Comparison of ENCODE assay signal across 26 cellular contexts in genomic region chr13:26591672-26592071, GRCh38. TPM values are rescaled to one million over a fixed set of nuclear protein-coding genes. Genes with fewer than 3 reads are reported as not detected.
A peak's percentile ranks its signal among the peaks of the same experiment; 100 is the strongest.
DNase-seq lines count a peak whose midpoint lies in the region; ATAC-seq, FAIRE-seq and TF ChIP-seq lines count a peak whose summit lies in the region.
"Had no signal": no experiment of that assay in that cellular context is flagged by ENCODE, and none has a peak within 500 bp of the region (broad histone marks: within the 10 kb centered on the region; RNA-seq: fewer than 3 reads in every experiment).

No MANE protein-coding gene starts in this region.

- H4K20me1 ChIP-seq in HepG2 (ENCODE audit: insufficient read depth, low read length) (0 out of 2 replicates have a peak, but pooled peaks cover 11% of the 10 kb centered on the region), endothelial cell of umbilical vein (replicated peaks; ENCODE audit: control insufficient read depth, extremely low read depth, insufficient read depth, low read length) (no peaks in the 10 kb centered on the region)
- H4K20me1 ChIP-seq: BLaER1 treated with 17β-estradiol and CSF1 and Interleukin-3, amounts not matched to agents 10 nM and 100 nM had no signal

- H3K4me3 ChIP-seq in HepG2 (replicated peaks in 1 of 3; ENCODE audit: insufficient read depth in 1 of 3, low read depth in 2 of 3, low read length in 3 of 3), result no peak overlapping the region; a peak in 1 of 6 replicates
- no peak overlapping the region for H3K4me3 ChIP-seq in right lobe of liver
- no peak overlapping the region for H3K4me3 ChIP-seq in endothelial cell of umbilical vein (replicated peaks in 1 of 3; ENCODE audit: insufficient read depth in 1 of 3, low read depth in 1 of 3, low read length in 3 of 3)
- no peak overlapping the region for H3K4me3 ChIP-seq in left lung
- H3K4me3 ChIP-seq: A549; BLaER1 treated with 17β-estradiol and CSF1 and Interleukin-3, amounts not matched to agents 10 nM and 100 nM; GM12878; GM23248 had no signal

- DNase-seq in HepG2 (ENCODE audit: low spot score) (no peak), right lobe of liver (no peak), endothelial cell of umbilical vein (ENCODE audit: low read depth, low spot score) (no peak), neural crest cell (ENCODE audit: low read depth, low spot score) (no peak), left lung (no peak), HFFc6 (no peak)
- DNase-seq: 8988T; ACHN; AML-193; BE2C; CD4-positive, alpha-beta T cell; CD8-positive, alpha-beta memory T cell; DMS 273 treated with DMSO at 0.1 percent for 48 hours; DMS79; EL; GDM1; GM23248; H9 had no signal

- peaks cover 5% of the 10 kb centered on the region for H3K9me3 Mint-ChIP-seq in neural crest cell
- H3K9me3 Mint-ChIP-seq in HFFc6, result peaks cover 5% of the 10 kb centered on the region; the same call in 1 of the 2 replicates

- H3K36me3 Mint-ChIP-seq in neural crest cell (ENCODE audit: low read depth), result peaks cover 18% of the 10 kb centered on the region
- peaks cover 6% of the 10 kb centered on the region for H3K36me3 Mint-ChIP-seq in HFFc6 (ENCODE audit: low read depth)
- H3K36me3 Mint-ChIP-seq: CD14-positive monocyte had no signal

- H3K27ac ChIP-seq in HepG2 (ENCODE audit: extremely low read length, insufficient read depth, low read length) (no peak overlapping the region), right lobe of liver (no peak overlapping the region), endothelial cell of umbilical vein (ENCODE audit: insufficient read depth, low read depth, low read length) (peak overlapping the region; percentile 87), left lung (no peak overlapping the region)
- H3K27ac ChIP-seq: A549; BLaER1 treated with 17β-estradiol and CSF1 and Interleukin-3, amounts not matched to agents 10 nM and 100 nM; GM23248 had no signal

- H3K4me2 ChIP-seq in HepG2 (ENCODE audit: low read depth, low read length), result peak overlapping the region; percentile 50
- H3K4me2 ChIP-seq in endothelial cell of umbilical vein (ENCODE audit: insufficient read depth, low read length), result peak overlapping the region; percentile 92
- H3K4me2 ChIP-seq: A549; BLaER1 treated with 17β-estradiol and CSF1 and Interleukin-3, amounts not matched to agents 10 nM and 100 nM had no signal

- TF ChIP-seq RAD21 in HepG2 (CRISPR knock-in tag; IDR thresholded peaks at IDR 0.05), result no peak

- no peaks in the 10 kb centered on the region for H3K27me3 ChIP-seq in HepG2 (ENCODE audit: control insufficient read depth in 1 of 2, insufficient read depth in 2 of 2, low read length in 2 of 2)
- no peaks in the 10 kb centered on the region for H3K27me3 ChIP-seq in right lobe of liver
- no peaks in the 10 kb centered on the region for H3K27me3 ChIP-seq in endothelial cell of umbilical vein (ENCODE audit: control insufficient read depth in 2 of 2, insufficient read depth in 2 of 2, low read length in 2 of 2)
- no peaks in the 10 kb centered on the region for H3K27me3 ChIP-seq in left lung
- H3K27me3 ChIP-seq: BE2C; BLaER1 treated with 17β-estradiol and CSF1 and Interleukin-3, amounts not matched to agents 10 nM and 100 nM had no signal

- H3K36me3 ChIP-seq in HepG2 (replicated peaks in 1 of 2; ENCODE audit: control insufficient read depth in 1 of 2, insufficient read depth in 2 of 2, low read length in 2 of 2) (no peaks in the 10 kb centered on the region), right lobe of liver (no peaks in the 10 kb centered on the region), endothelial cell of umbilical vein (ENCODE audit: control insufficient read depth in 2 of 2, extremely low read depth in 1 of 2, insufficient read depth in 2 of 2, low read length in 2 of 2) (no peaks in the 10 kb centered on the region), left lung (no peaks in the 10 kb centered on the region)
- H3K36me3 ChIP-seq: BE2C; BLaER1 treated with 17β-estradiol and CSF1 and Interleukin-3, amounts not matched to agents 10 nM and 100 nM had no signal

- ATAC-seq in HepG2, result no peak; the same call in 2 of the 3 replicates
- ATAC-seq in right lobe of liver, result no peak
- no peak for ATAC-seq in left lung
- no peak for ATAC-seq in HG03280 (IDR thresholded peaks at IDR 0.05; ENCODE audit: unreplicated experiment)
- ATAC-seq: A549, GM12878, HCT116 had no signal

- TF ChIP-seq CTCF in HepG2 (CRISPR knock-in tag; IDR thresholded peaks at IDR 0.05) (no peak), right lobe of liver (IDR thresholded peaks at IDR 0.05) (no peak), endothelial cell of umbilical vein (IDR thresholded peaks at IDR 0.05; ENCODE audit: extremely low read depth in 1 of 2, insufficient read depth in 1 of 2, low read depth in 1 of 2, low read length in 2 of 2) (no peak), neural crest cell (conservative IDR thresholded peaks at IDR 0.05) (no peak), left lung (IDR thresholded peaks at IDR 0.05) (no peak), HFFc6 (IDR thresholded peaks at IDR 0.05) (no peak)

- H2AFZ ChIP-seq in HepG2 (ENCODE audit: low read length) (no peak overlapping the region), endothelial cell of umbilical vein (ENCODE audit: low read depth, low read length) (no peak overlapping the region)
- H2AFZ ChIP-seq: GM23248 had no signal

- BruUV-seq in HepG2 (replicated peaks; lab: Mats Ljungman, UMichigan) (no TSS peak), endothelial cell of umbilical vein (replicated peaks; lab: Mats Ljungman, UMichigan) (no TSS peak)

- WGBS in HepG2 (ENCODE audit: low lambda C conversion rate), result 33% methylated on average over 7 of the region's 7 CpGs
- WGBS in right lobe of liver (ENCODE audit: insufficient coverage, low coverage, low lambda C conversion rate, missing lambda C conversion rate), result 72% methylated on average over 6 of the region's 7 CpGs

- TF ChIP-seq POLR2A in HepG2 (IDR thresholded peaks at IDR 0.05; ENCODE audit: insufficient read depth in 1 of 2, low read depth in 2 of 2, low read length in 2 of 2) (no peak), right lobe of liver (IDR thresholded peaks at IDR 0.05) (no peak), endothelial cell of umbilical vein (IDR thresholded peaks at IDR 0.05; ENCODE audit: low read depth, low read length) (no peak)

- H3K9me3 ChIP-seq in HepG2 (ENCODE audit: low read length) (no peaks in the 10 kb centered on the region), right lobe of liver (no peaks in the 10 kb centered on the region), endothelial cell of umbilical vein (replicated peaks; ENCODE audit: control insufficient read depth, insufficient read depth, low read length) (no peaks in the 10 kb centered on the region), left lung (peaks cover 0 to 5% of the 10 kb centered on the region in 2 donors)
- H3K9me3 ChIP-seq: A549, BE2C had no signal

- H3K4me1 ChIP-seq in HepG2 (ENCODE audit: insufficient read depth, low read length) (peaks cover 56% of the 10 kb centered on the region), right lobe of liver (peaks cover 0 to 13% (median 3%) of the 10 kb centered on the region in 4 donors), endothelial cell of umbilical vein (ENCODE audit: control insufficient read depth, extremely low read depth, insufficient read depth, low read length) (peaks cover 51% of the 10 kb centered on the region), left lung (no peaks in the 10 kb centered on the region)
- H3K4me1 ChIP-seq: A549, BE2C had no signal

- intact Hi-C loops in HepG2 (cut with micrococcal nuclease; ENCODE audit: unreplicated experiment) (no loop called here), right lobe of liver (cut with DNase I) (no loop called here), endothelial cell of umbilical vein (cut with micrococcal nuclease) (loop anchor here (1.0 kb wide), 1 partner anchor 107 kb away; no protein-coding TSS in a partner anchor), left lung (cut with DNase I) (no loop called here)

- FAIRE-seq in HepG2 (lab: Jason Lieb, UNC) (no peak), endothelial cell of umbilical vein (lab: Jason Lieb, UNC) (no peak)
- FAIRE-seq: A549, D721Med, GM12878, GM19239 had no signal

- dilution Hi-C loops in endothelial cell of umbilical vein (cut with MboI; ENCODE audit: extremely low pct_ligation_motif_present, low sequenced_read_pairs), result no loop called here

- H3K4me3 Mint-ChIP-seq in neural crest cell (no peak overlapping the region), HFFc6 (no peak overlapping the region)
- H3K4me3 Mint-ChIP-seq: CD14-positive monocyte; CD4-positive, alpha-beta T cell; CD8-positive, alpha-beta memory T cell; H9 had no signal

- POLR2A ChIA-PET in HepG2 (lab: Yijun Ruan, JAX), result interaction anchor here (0.5 kb wide), 1 partner anchor 19 kb away, joined by 3 read pairs; no protein-coding TSS in a partner anchor
- POLR2A ChIA-PET in endothelial cell of umbilical vein (lab: Charles Lee), result no interaction called here

- H3K4me1 Mint-ChIP-seq in neural crest cell (peaks cover 48% of the 10 kb centered on the region), HFFc6 (ENCODE audit: low read depth) (peaks cover 73% of the 10 kb centered on the region)
- H3K4me1 Mint-ChIP-seq: CD14-positive monocyte; CD8-positive, alpha-beta memory T cell had no signal

- peaks cover 59% of the 10 kb centered on the region for H3K79me2 ChIP-seq in HepG2 (ENCODE audit: insufficient read depth, low read length)
- peaks cover 81% of the 10 kb centered on the region for H3K79me2 ChIP-seq in endothelial cell of umbilical vein (ENCODE audit: control insufficient read depth, insufficient read depth, low read length)

- H3K27me3 Mint-ChIP-seq in neural crest cell (ENCODE audit: low read depth), result no peaks in the 10 kb centered on the region
- no peaks in the 10 kb centered on the region for H3K27me3 Mint-ChIP-seq in HFFc6 (ENCODE audit: insufficient read depth)

- in situ Hi-C loops in HepG2 (cut with HindIII; ENCODE audit: extremely low pct_ligation_motif_present, low pct_unique_long_range_greater_than_20kb), result no loop called here

- H3K9ac ChIP-seq in HepG2 (ENCODE audit: insufficient read depth, low read depth, low read length) (no peak overlapping the region), endothelial cell of umbilical vein (replicated peaks; ENCODE audit: extremely low read depth, insufficient read depth, low read length) (no peak overlapping the region)
- H3K9ac ChIP-seq: BLaER1 treated with 17β-estradiol and CSF1 and Interleukin-3, amounts not matched to agents 10 nM and 100 nM; GM23248 had no signal

- TF ChIP-seq EP300 in HepG2 (IDR thresholded peaks at IDR 0.05; ENCODE audit: low read depth in 2 of 2, low read length in 2 of 2) (no peak), HepG2 (CRISPR knock-in tag; IDR thresholded peaks at IDR 0.05; ENCODE audit: borderline replicate concordance) (no peak)

- H3K27ac Mint-ChIP-seq in neural crest cell (ENCODE audit: unreplicated experiment) (peak overlapping the region; percentile 23), HFFc6 (no peak overlapping the region)
- H3K27ac Mint-ChIP-seq: CD14-positive monocyte; CD4-positive, alpha-beta T cell; CD8-positive, alpha-beta memory T cell; H9 had no signal

- CTCF ChIA-PET in HepG2 (lab: Yijun Ruan, JAX; ENCODE audit: low intra/inter-chr PET ratio, low total read pairs) (no interaction called here), endothelial cell of umbilical vein (lab: Charles Lee) (interaction anchor here (1.2 to 4.4 kb wide), 9 partner anchors 7 to 407 kb away, joined by 3 to 33 read pairs (median 6); partner anchors contain the start of gene WASF3)

- H3K9me1 ChIP-seq in endothelial cell of umbilical vein (replicated peaks; ENCODE audit: control insufficient read depth, extremely low read depth, insufficient read depth, low read length), result no peaks in the 10 kb centered on the region

RNA-seq across cellular contexts. Expression of gene WASF3, which starts 34.2 kb away (rescaled TPM):
- total RNA-seq in HepG2 (2016; rRNA removed; fragmentation: Illumina TruSeq; extraction: Trizol) (10.4 and 13.3 TPM in 2 replicates), right lobe of liver (10 to 100 TPM in 2 of 6 experiments, 1 to 10 TPM in 4; 5.8 to 14.5 (median 8.3) TPM), endothelial cell of umbilical vein (29.7 and 32.4 TPM in 2 replicates), neural crest cell (78.2 and 79.7 TPM in 2 replicates), left lung (10 to 100 TPM; 10.9 to 24.5 TPM)
- 2.9 and 3.0 TPM in 2 replicates for total RNA-seq in HepG2 (2016; cell fraction: cytosol; rRNA removed; fragmentation: Illumina TruSeq; extraction: Trizol; ENCODE audit: low read depth)
- 10.6 and 10.8 TPM in 2 replicates for total RNA-seq in HepG2 (2016; cell fraction: insoluble cytoplasmic fraction; rRNA removed; fragmentation: Illumina TruSeq; extraction: Trizol)
- total RNA-seq in HepG2 (2016; cell fraction: membrane; rRNA removed; fragmentation: Illumina TruSeq; extraction: Trizol), result 17.8 and 19.7 TPM in 2 replicates
- 8.8 and 10.1 TPM in 2 replicates for total RNA-seq in HepG2 (2016; cell fraction: nucleus; rRNA removed; fragmentation: Illumina TruSeq; extraction: Trizol)
- polyA plus RNA-seq in HepG2 (2011; rRNA removed) (12.1 and 17.2 TPM in 2 replicates), endothelial cell of umbilical vein (16.5 and 18.5 TPM in 2 replicates)
- polyA plus RNA-seq in HepG2 (2011; cell fraction: cytosol; rRNA removed), result 7.4 and 8.4 TPM in 2 replicates
- 8.3 and 8.8 TPM in 2 replicates for polyA plus RNA-seq in HepG2 (2011; cell fraction: nucleus; rRNA removed)
- 9.8 and 11.3 TPM in 2 replicates for polyA plus RNA-seq in HepG2 (2012)
- polyA plus RNA-seq in HepG2 (2016; cell fraction: cytosol; fragmentation: Illumina TruSeq; extraction: Trizol; ENCODE audit: low read depth), result 2.2 and 2.4 TPM in 2 replicates
- polyA plus RNA-seq in HepG2 (2016; cell fraction: insoluble cytoplasmic fraction; fragmentation: Illumina TruSeq; extraction: Trizol; ENCODE audit: low read depth), result 12.6 and 14.8 TPM in 2 replicates
- 12.2 and 13.4 TPM in 2 replicates for polyA plus RNA-seq in HepG2 (2016; cell fraction: membrane; fragmentation: Illumina TruSeq; extraction: Trizol; ENCODE audit: low read depth)
- polyA plus RNA-seq in HepG2 (2016; cell fraction: nucleus; fragmentation: Illumina TruSeq; extraction: Trizol; ENCODE audit: insufficient read depth, low read depth), result 13.2 and 13.7 TPM in 2 replicates
- 12.1 TPM in 1 of 2 replicates, not detected in the other for polyA minus RNA-seq in HepG2 (2011; rRNA and poly(A)+ RNA removed; ENCODE audit: low replicate concordance)
- polyA minus RNA-seq in HepG2 (2011; cell fraction: cytosol; rRNA and poly(A)+ RNA removed), result 7.7 and 8.0 TPM in 2 replicates
- 6.6 and 7.0 TPM in 2 replicates for polyA minus RNA-seq in HepG2 (2011; cell fraction: nucleus; rRNA and poly(A)+ RNA removed)
- 19.5 and 21.6 TPM in 2 replicates for polyA plus RNA-seq in endothelial cell of umbilical vein (2011; cell fraction: cytosol; rRNA removed)
- polyA plus RNA-seq in endothelial cell of umbilical vein (2011; cell fraction: nucleus; rRNA removed), result 39.8 and 48.9 TPM in 2 replicates
- polyA plus RNA-seq in endothelial cell of umbilical vein (2012), result 25.4 and 33.4 TPM in 2 replicates
- polyA minus RNA-seq in endothelial cell of umbilical vein, result 20.6 and 21.0 TPM in 2 replicates
- not detected for polyA minus RNA-seq in endothelial cell of umbilical vein (2011; cell fraction: cytosol; rRNA and poly(A)+ RNA removed)
- polyA minus RNA-seq in endothelial cell of umbilical vein (2011; cell fraction: nucleus; rRNA and poly(A)+ RNA removed), result 15.0 and 17.3 TPM in 2 replicates
- total RNA-seq in HFFc6 (2021; fragmentation: NEBNext Ultra II Directional; extraction: Animal tissue kit (Norgen Biotek cat#: 25700)), result 10 to 100 TPM; 26.4 to 32.9 (median 28.2) TPM
- polyA plus RNA-seq: CD14-positive monocyte; CD8-positive, alpha-beta memory T cell had no signal
